Comparison of ENCODE assay signal across 24 cellular contexts in genomic region chr2:174908284-174908683, GRCh38.
"Had no signal": no experiment of that assay in that cellular context is flagged by ENCODE, and none has a peak within 500 bp of the region (broad histone marks: within the 10 kb centered on the region; RNA-seq: fewer than 3 reads in every experiment).

No MANE protein-coding gene starts in this region.

- H3K27ac ChIP-seq: gastrocnemius medialis, heart left ventricle, hepatocyte, neutrophil, parathyroid adenoma, right lobe of liver, transverse colon, upper lobe of right lung, uterus had no signal

- H3K9me3 Mint-ChIP-seq: memory B cell; natural killer cell; neural crest cell; stimulated activated naive B cell treated with anti-CD40 and anti-IgM and Interleukin-4, amounts not matched to agents 10 μg/mL and 1 μg/mL and 100 μg/mL, for 72 hours; stimulated activated naive CD8-positive, alpha-beta T cell treated with anti-CD3 and anti-CD28 coated beads, Interleukin-15, Interleukin-2, amounts not matched to agents 100 ng/mL and 50 ng/mL, for 24 hours had no signal

- H3K4me3 ChIP-seq: gastrocnemius medialis, heart left ventricle, hepatocyte, lung, right lobe of liver, transverse colon, upper lobe of right lung, uterus had no signal

- H3K79me2 ChIP-seq: hepatocyte, parathyroid adenoma had no signal

- H3K27me3 ChIP-seq: gastrocnemius medialis, heart left ventricle, hepatocyte, right lobe of liver, transverse colon, upper lobe of right lung, uterus had no signal

- H3K27ac Mint-ChIP-seq: memory B cell; natural killer cell; progenitor cell of endocrine pancreas; stimulated activated naive B cell treated with anti-CD40 and anti-IgM and Interleukin-4, amounts not matched to agents 10 μg/mL and 1 μg/mL and 100 μg/mL, for 72 hours; stimulated activated naive CD8-positive, alpha-beta T cell treated with anti-CD3 and anti-CD28 coated beads, Interleukin-15, Interleukin-2, amounts not matched to agents 100 ng/mL and 50 ng/mL, for 24 hours had no signal

- H3K4me1 ChIP-seq: gastrocnemius medialis, right lobe of liver, transverse colon, upper lobe of right lung, uterus had no signal

- H3K36me3 ChIP-seq: gastrocnemius medialis, neutrophil, right lobe of liver, transverse colon, upper lobe of right lung, uterus had no signal

- H3K36me3 Mint-ChIP-seq: memory B cell; natural killer cell; stimulated activated naive B cell treated with anti-CD40 and anti-IgM and Interleukin-4, amounts not matched to agents 10 μg/mL and 1 μg/mL and 100 μg/mL, for 72 hours had no signal

- DNase-seq: cortex of kidney; effector CD8-positive, alpha-beta T cell; foreskin fibroblast; gastrocnemius medialis; heart left ventricle; kidney; natural killer cell; right lobe of liver; small intestine; stimulated activated CD4-positive, alpha-beta T cell treated with anti-CD3 and anti-CD28 coated beads, Interleukin-15, amount 100 ng/mL, for 24 hours; stimulated activated CD4-positive, alpha-beta T cell treated with anti-CD3 and anti-CD28 coated beads, Interleukin-2, amount 100 ng/mL, for 48 hours; stimulated activated naive B cell treated with anti-CD40 and anti-IgM and Interleukin-4, amounts not matched to agents 10 μg/mL and 1 μg/mL and 100 μg/mL, for 72 hours; transverse colon; upper lobe of right lung; uterus had no signal

- H3K4me2 ChIP-seq: hepatocyte had no signal

- H2AFZ ChIP-seq: hepatocyte, parathyroid adenoma had no signal

- ATAC-seq: gastrocnemius medialis; heart left ventricle; left lobe of liver; natural killer cell; right lobe of liver; stimulated activated naive B cell treated with anti-CD40 and anti-IgM and Interleukin-4, amounts not matched to agents 10 μg/mL and 1 μg/mL and 100 μg/mL, for 72 hours; upper lobe of right lung had no signal

- H3K4me3 Mint-ChIP-seq: memory B cell; natural killer cell; neural crest cell; stimulated activated naive B cell treated with anti-CD40 and anti-IgM and Interleukin-4, amounts not matched to agents 10 μg/mL and 1 μg/mL and 100 μg/mL, for 72 hours; stimulated activated naive CD8-positive, alpha-beta T cell treated with anti-CD3 and anti-CD28 coated beads, Interleukin-15, Interleukin-2, amounts not matched to agents 100 ng/mL and 50 ng/mL, for 24 hours had no signal

- H3K4me1 Mint-ChIP-seq: memory B cell; natural killer cell; stimulated activated naive B cell treated with anti-CD40 and anti-IgM and Interleukin-4, amounts not matched to agents 10 μg/mL and 1 μg/mL and 100 μg/mL, for 72 hours had no signal

- H3K27me3 Mint-ChIP-seq: progenitor cell of endocrine pancreas had no signal

- H3K9me3 ChIP-seq: gastrocnemius medialis, heart left ventricle, neutrophil, right lobe of liver, transverse colon, upper lobe of right lung, uterus had no signal
